In the genomic region with DNA sequence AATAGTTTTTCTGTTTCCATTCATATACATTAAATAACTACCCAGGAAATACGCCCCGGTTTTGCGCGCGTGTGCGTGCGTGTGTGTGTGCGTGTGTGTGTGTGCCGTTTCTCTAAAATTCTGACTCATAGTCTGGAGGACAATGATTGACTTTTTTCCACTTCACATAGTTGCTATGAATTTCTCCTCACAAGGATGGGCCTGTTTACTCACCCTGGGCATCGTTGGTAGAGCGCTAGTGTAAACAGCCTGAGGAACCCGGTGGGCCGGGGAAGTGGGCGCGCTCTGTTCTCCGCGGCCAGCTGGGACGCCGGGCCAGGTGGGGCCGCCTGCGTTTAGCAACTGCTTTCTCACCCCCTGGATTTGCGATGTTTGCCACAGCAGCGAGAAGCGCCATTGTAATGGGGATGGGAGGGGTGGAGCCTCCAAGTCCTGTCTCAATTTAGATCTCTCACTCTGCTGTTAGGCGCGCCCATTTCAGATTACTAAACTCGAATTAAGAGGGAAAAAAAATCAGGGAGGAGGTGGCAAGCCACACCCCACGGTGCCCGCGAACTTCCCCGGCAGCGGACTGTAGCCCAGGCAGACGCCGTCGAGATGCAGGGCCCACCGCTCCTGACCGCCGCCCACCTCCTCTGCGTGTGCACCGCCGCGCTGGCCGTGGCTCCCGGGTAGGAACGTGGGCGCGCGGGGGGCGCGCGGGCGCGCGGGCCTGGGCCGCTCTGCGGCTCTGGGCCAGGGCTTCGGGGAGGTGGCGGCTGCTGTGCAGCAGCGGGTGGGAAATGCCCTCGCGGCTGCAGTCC, we compare ENCODE assay signal across 8 cellular contexts. TPM values are rescaled to one million over a fixed set of nuclear protein-coding genes. Genes with fewer than 3 reads are reported as not detected.
DNase-seq lines count a peak whose midpoint lies in the region; ATAC-seq and TF ChIP-seq lines count a peak whose summit lies in the region.

TSS of gene CD109 (plus strand) at position 585 of the 803 bp plus-strand sequence. CDS start at position 598, 13 bp downstream.

- peak; percentile 62 for ATAC-seq in GM21529 (IDR thresholded peaks at IDR 0.05; ENCODE audit: unreplicated experiment)

- H3K27me3 ChIP-seq in iPS-15b (ENCODE audit: control insufficient read depth, insufficient read depth, low read length) (peaks cover 9% of the 10 kb centered on the region), skeletal muscle tissue (ENCODE audit: control insufficient read depth in 3 of 3, insufficient read depth in 3 of 3, low read length in 3 of 3) (peaks cover 0 to 2% (median 0%) of the 10 kb centered on the region in 3 donors)

- in situ Hi-C loops in astrocyte of the spinal cord (cut with HindIII; ENCODE audit: low sequenced_read_pairs): no loop called here

- peak; percentile 59 for DNase-seq in DMS114 treated with DMSO at 0.1 percent for 48 hours (lab: John Stamatoyannopoulos, UW; ENCODE audit: unreplicated experiment)
- peak; percentile 11 for DNase-seq in T-helper 22 cell (ENCODE audit: low read depth)
- DNase-seq in astrocyte of the spinal cord (ENCODE audit: low read depth, low spot score): peak; percentile 84
- no peak for DNase-seq in NCI-H2029 (lab: John Stamatoyannopoulos, UW)

- peaks cover 48% of the 10 kb centered on the region for H3K27me3 Mint-ChIP-seq in IgD-negative memory B cell

- H3K9ac ChIP-seq in iPS-15b (ENCODE audit: low read depth, low read length) (peak within 1 kb of the TSS; percentile 32), skeletal muscle tissue (ENCODE audit: low read depth in 1 of 3, low read length in 3 of 3) (peak within 1 kb of the TSS; percentile 65 to 76 (median 68))

- peaks cover 4 to 14% (median 10%) of the 10 kb centered on the region in 3 donors for H3K4me1 Mint-ChIP-seq in IgD-negative memory B cell

- H3K4me3 Mint-ChIP-seq in IgD-negative memory B cell: peak within 1 kb of the TSS; percentile 65 to 92 (median 71)

- H3K4me1 ChIP-seq in iPS-15b (ENCODE audit: control insufficient read depth, insufficient read depth, low read length): peaks cover 7% of the 10 kb centered on the region
- H3K4me1 ChIP-seq in skeletal muscle tissue (ENCODE audit: control insufficient read depth in 3 of 3, insufficient read depth in 3 of 3, low read length in 3 of 3): peaks cover 2 to 14% (median 9%) of the 10 kb centered on the region in 3 donors

- peaks cover 1% of the 10 kb centered on the region for H3K36me3 Mint-ChIP-seq in IgD-negative memory B cell

- TF ChIP-seq CTCF in astrocyte of the spinal cord (IDR thresholded peaks at IDR 0.05; ENCODE audit: low read depth, low read length): no peak

- H3K9me3 ChIP-seq in iPS-15b (ENCODE audit: control insufficient read depth, insufficient read depth, low read length) (no peaks in the 10 kb centered on the region), skeletal muscle tissue (ENCODE audit: control insufficient read depth in 3 of 3, low read length in 3 of 3) (no peaks in the 10 kb centered on the region)

- H3K27ac ChIP-seq in skeletal muscle tissue (ENCODE audit: low read depth, low read length): peak within 1 kb of the TSS; percentile 51

- H3K4me3 ChIP-seq in astrocyte of the spinal cord (ENCODE audit: low read depth, low read length) (peak within 1 kb of the TSS; percentile 53), iPS-15b (ENCODE audit: low read depth, low read length) (peak within 1 kb of the TSS; percentile 69), skeletal muscle tissue (ENCODE audit: low read length in 3 of 3) (peak within 1 kb of the TSS; percentile 70 to 83 (median 71))

- H3K36me3 ChIP-seq in iPS-15b (ENCODE audit: control insufficient read depth, insufficient read depth, low read length) (no peaks in the 10 kb centered on the region), skeletal muscle tissue (ENCODE audit: control insufficient read depth in 3 of 3, insufficient read depth in 3 of 3, low read length in 3 of 3) (no peaks in the 10 kb centered on the region)

- H3K27ac Mint-ChIP-seq in IgD-negative memory B cell: no peak within 1 kb of the TSS

- peaks cover 0 to 8% (median 0%) of the 10 kb centered on the region in 3 donors for H3K9me3 Mint-ChIP-seq in IgD-negative memory B cell

RNA-seq across cellular contexts. Expression of gene CD109, which starts in this region (rescaled TPM):
- polyA plus RNA-seq in IgD-negative memory B cell: not detected
- 19.3 TPM for total RNA-seq in skeletal muscle tissue
